Comparison of ENCODE assay signal across 1 cellular context in genomic region chr2:34408100-34408499, GRCh38.
A peak's percentile ranks its signal among the peaks of the same experiment; 100 is the strongest.
TF ChIP-seq lines count a peak whose summit lies in the region.

No MANE protein-coding gene starts in this region.

TF ChIP-seq in GM12878, 131 proteins besides CTCF, POLR2A, EP300 and RAD21 (continued from another document):
- TF ChIP-seq ZBTB11 (CRISPR knock-in tag; IDR thresholded peaks at IDR 0.05) (no peak), RCOR1 (conservative IDR thresholded peaks at IDR 0.05; ENCODE audit: low read depth, low read length) (no peak), PKNOX1 (IDR thresholded peaks at IDR 0.05) (peak; percentile 38; the same call in 1 of the 2 replicates), SKIL (IDR thresholded peaks at IDR 0.05; ENCODE audit: low read depth, poor library complexity, severe bottlenecking) (peak; percentile 43), MTA2 (IDR thresholded peaks at IDR 0.05; ENCODE audit: low read depth) (peak; percentile 61), STAT1 (conservative IDR thresholded peaks at IDR 0.05) (no peak), ZNF592 (IDR thresholded peaks at IDR 0.05) (no peak), IKZF1 (conservative IDR thresholded peaks at IDR 0.05) (peak; percentile 39; the same call in 1 of the 2 replicates), RELB (IDR thresholded peaks at IDR 0.05; ENCODE audit: low read depth) (0 out of 2 replicates have a peak, but pooled peaks have one; percentile 23), TCF3 (IDR thresholded peaks at IDR 0.05; ENCODE audit: borderline replicate concordance, insufficient read depth, low read depth, low read length) (no peak), ATF3 (IDR thresholded peaks at IDR 0.05; ENCODE audit: borderline replicate concordance, extremely low read depth, low read depth, low read length) (no peak), IRF3 (IDR thresholded peaks at IDR 0.05) (no peak), RELA (IDR thresholded peaks at IDR 0.05; ENCODE audit: borderline replicate concordance, partially characterized antibody) (no peak), DPF2 (IDR thresholded peaks at IDR 0.05) (peak; percentile 52; the same call in 1 of the 2 replicates), SP1 (IDR thresholded peaks at IDR 0.05; ENCODE audit: low read depth, low read length) (no peak), ATF7 (IDR thresholded peaks at IDR 0.05; ENCODE audit: low read depth) (0 out of 2 replicates have a peak, but pooled peaks have one; percentile 19), NFXL1 (IDR thresholded peaks at IDR 0.05; ENCODE audit: borderline replicate concordance) (no peak), RFX5 (IDR thresholded peaks at IDR 0.05; ENCODE audit: low read depth, low read length) (no peak), CREM (IDR thresholded peaks at IDR 0.05; ENCODE audit: low read depth) (no peak), BHLHE40 (IDR thresholded peaks at IDR 0.05; ENCODE audit: borderline replicate concordance in 1 of 2, low read depth in 2 of 2, low read length in 1 of 2) (peak in 1 of 2 experiments; percentile 23; a peak in 1 of 4 replicates), BCL3 (IDR thresholded peaks at IDR 0.05; ENCODE audit: borderline replicate concordance, insufficient read depth, low read depth, low read length, poor library complexity, severe bottlenecking) (peak; percentile 59)
TF ChIP-seq in GM12878: peak in this region for 9.
